1 cellular context compared by ENCODE assay signal in genomic region chr12:14216405-14217294, GRCh38.
TF ChIP-seq lines count a peak whose summit lies in the region.

No MANE protein-coding gene starts in this region.

TF ChIP-seq in GM23338, 12 proteins besides CTCF, POLR2A, EP300 and RAD21 (continued from another document):
- TF ChIP-seq, protein P1, sequence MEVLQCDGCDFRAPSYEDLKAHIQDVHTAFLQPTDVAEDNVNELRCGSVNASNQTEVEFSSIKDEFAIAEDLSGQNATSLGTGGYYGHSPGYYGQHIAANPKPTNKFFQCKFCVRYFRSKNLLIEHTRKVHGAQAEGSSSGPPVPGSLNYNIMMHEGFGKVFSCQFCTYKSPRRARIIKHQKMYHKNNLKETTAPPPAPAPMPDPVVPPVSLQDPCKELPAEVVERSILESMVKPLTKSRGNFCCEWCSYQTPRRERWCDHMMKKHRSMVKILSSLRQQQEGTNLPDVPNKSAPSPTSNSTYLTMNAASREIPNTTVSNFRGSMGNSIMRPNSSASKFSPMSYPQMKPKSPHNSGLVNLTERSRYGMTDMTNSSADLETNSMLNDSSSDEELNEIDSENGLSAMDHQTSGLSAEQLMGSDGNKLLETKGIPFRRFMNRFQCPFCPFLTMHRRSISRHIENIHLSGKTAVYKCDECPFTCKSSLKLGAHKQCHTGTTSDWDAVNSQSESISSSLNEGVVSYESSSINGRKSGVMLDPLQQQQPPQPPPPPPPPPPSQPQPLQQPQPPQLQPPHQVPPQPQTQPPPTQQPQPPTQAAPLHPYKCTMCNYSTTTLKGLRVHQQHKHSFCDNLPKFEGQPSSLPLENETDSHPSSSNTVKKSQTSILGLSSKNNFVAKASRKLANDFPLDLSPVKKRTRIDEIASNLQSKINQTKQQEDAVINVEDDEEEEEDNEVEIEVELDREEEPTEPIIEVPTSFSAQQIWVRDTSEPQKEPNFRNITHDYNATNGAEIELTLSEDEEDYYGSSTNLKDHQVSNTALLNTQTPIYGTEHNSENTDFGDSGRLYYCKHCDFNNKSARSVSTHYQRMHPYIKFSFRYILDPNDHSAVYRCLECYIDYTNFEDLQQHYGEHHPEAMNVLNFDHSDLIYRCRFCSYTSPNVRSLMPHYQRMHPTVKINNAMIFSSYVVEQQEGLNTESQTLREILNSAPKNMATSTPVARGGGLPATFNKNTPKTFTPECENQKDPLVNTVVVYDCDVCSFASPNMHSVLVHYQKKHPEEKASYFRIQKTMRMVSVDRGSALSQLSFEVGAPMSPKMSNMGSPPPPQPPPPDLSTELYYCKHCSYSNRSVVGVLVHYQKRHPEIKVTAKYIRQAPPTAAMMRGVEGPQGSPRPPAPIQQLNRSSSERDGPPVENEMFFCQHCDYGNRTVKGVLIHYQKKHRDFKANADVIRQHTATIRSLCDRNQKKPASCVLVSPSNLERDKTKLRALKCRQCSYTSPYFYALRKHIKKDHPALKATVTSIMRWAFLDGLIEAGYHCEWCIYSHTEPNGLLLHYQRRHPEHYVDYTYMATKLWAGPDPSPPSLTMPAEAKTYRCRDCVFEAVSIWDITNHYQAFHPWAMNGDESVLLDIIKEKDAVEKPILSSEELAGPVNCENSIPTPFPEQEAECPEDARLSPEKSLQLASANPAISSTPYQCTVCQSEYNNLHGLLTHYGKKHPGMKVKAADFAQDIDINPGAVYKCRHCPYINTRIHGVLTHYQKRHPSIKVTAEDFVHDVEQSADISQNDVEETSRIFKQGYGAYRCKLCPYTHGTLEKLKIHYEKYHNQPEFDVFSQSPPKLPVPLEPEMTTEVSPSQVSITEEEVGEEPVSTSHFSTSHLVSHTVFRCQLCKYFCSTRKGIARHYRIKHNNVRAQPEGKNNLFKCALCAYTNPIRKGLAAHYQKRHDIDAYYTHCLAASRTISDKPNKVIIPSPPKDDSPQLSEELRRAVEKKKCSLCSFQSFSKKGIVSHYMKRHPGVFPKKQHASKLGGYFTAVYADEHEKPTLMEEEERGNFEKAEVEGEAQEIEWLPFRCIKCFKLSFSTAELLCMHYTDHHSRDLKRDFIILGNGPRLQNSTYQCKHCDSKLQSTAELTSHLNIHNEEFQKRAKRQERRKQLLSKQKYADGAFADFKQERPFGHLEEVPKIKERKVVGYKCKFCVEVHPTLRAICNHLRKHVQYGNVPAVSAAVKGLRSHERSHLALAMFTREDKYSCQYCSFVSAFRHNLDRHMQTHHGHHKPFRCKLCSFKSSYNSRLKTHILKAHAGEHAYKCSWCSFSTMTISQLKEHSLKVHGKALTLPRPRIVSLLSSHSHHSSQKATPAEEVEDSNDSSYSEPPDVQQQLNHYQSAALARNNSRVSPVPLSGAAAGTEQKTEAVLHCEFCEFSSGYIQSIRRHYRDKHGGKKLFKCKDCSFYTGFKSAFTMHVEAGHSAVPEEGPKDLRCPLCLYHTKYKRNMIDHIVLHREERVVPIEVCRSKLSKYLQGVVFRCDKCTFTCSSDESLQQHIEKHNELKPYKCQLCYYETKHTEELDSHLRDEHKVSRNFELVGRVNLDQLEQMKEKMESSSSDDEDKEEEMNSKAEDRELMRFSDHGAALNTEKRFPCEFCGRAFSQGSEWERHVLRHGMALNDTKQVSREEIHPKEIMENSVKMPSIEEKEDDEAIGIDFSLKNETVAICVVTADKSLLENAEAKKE (CRISPR knock-in tag; IDR thresholded peaks at IDR 0.05): no peak
- TF ChIP-seq ZNF331 (CRISPR knock-in tag; IDR thresholded peaks at IDR 0.05; ENCODE audit: low read depth): no peak
- no peak for TF ChIP-seq EZH2 (IDR thresholded peaks at IDR 0.05; ENCODE audit: low read depth, unreplicated experiment)
- no peak for TF ChIP-seq ETS1 (IDR thresholded peaks at IDR 0.05)
- TF ChIP-seq STAT1 (IDR thresholded peaks at IDR 0.05; ENCODE audit: unreplicated experiment): no peak
- TF ChIP-seq NANOG (IDR thresholded peaks at IDR 0.05; ENCODE audit: borderline replicate concordance): no peak
- TF ChIP-seq ZNF114 (CRISPR knock-in tag; IDR thresholded peaks at IDR 0.05): no peak
- no peak for TF ChIP-seq CREB1 (CRISPR knock-in tag; IDR thresholded peaks at IDR 0.05; ENCODE audit: low read depth)
TF ChIP-seq in GM23338: peak in this region for 0.
